ENCODE assay signal across 14 cellular contexts in genomic region chr17:67503184-67503583, GRCh38.
A peak's percentile ranks its signal among the peaks of the same experiment; 100 is the strongest.
DNase-seq lines count a peak whose midpoint lies in the region; ATAC-seq and TF ChIP-seq lines count a peak whose summit lies in the region.
"Had no signal": no experiment of that assay in that cellular context is flagged by ENCODE, and none has a peak within 500 bp of the region (broad histone marks: within the 10 kb centered on the region; RNA-seq: fewer than 3 reads in every experiment).

No MANE protein-coding gene starts in this region.

- no CpG with 5 or more reads among the region's 1 CpG for WGBS in H9 (ENCODE audit: extremely low coverage, insufficient read length, low lambda C conversion rate)

- H3K27me3 ChIP-seq in H9 (ENCODE audit: insufficient read depth, low read length) = no peaks in the 10 kb centered on the region

- no peaks in the 10 kb centered on the region for H4K20me1 ChIP-seq in H9 (ENCODE audit: control insufficient read depth, insufficient read depth, insufficient read length)

- H3K79me2 ChIP-seq in H9 (ENCODE audit: insufficient read depth, low read length) = peaks cover 8% of the 10 kb centered on the region; the same call in 1 of the 2 replicates

- no peaks in the 10 kb centered on the region for H3K23me2 ChIP-seq in H9 (ENCODE audit: insufficient read length, low read depth, low read length, poor library complexity, severe bottlenecking)

- H3K14ac ChIP-seq in H9 (ENCODE audit: insufficient read depth, low read length) = no peak overlapping the region

- H3K9ac ChIP-seq in H9 (ENCODE audit: extremely low read depth, insufficient read length, low read length) = no peak overlapping the region

- H3T11ph ChIP-seq in H9 (ENCODE audit: low read length) = no peak overlapping the region

- H3K27ac ChIP-seq in H9 (ENCODE audit: insufficient read length, low read depth, low read length) = no peak overlapping the region

- H3K23ac ChIP-seq in H9 (ENCODE audit: insufficient read length, low read depth, low read length) = no peak overlapping the region

- no peak overlapping the region for H4K91ac ChIP-seq in H9 (ENCODE audit: insufficient read length, low read depth, low read length)

- DNase-seq in activated CD4-positive, CD25-positive, alpha-beta regulatory T cell treated with anti-CD3 and anti-CD28 coated beads, Interleukin-2, amount 50 U/mL, for 72 hours = no peak
- peak; percentile 22 for DNase-seq in H9
- DNase-seq in lung microvascular endothelial cell (ENCODE audit: low read depth in 2 of 2) = peak; percentile 35 to 42
- DNase-seq in NCI-H1417 (lab: John Stamatoyannopoulos, UW) = no peak
- DNase-seq in NCI-H1048 (lab: John Stamatoyannopoulos, UW) = no peak
- no peak for DNase-seq in SHP77 (lab: John Stamatoyannopoulos, UW)
- DNase-seq: 8988T; activated CD8-positive, alpha-beta memory T cell treated with anti-CD3 and anti-CD28 coated beads, Interleukin-2, amount 50 U/mL, for 48 hours; DMS79 treated with DMSO at 0.1 percent for 48 hours; left ventricle myocardium superior; NCI-H748 treated with DMSO at 0.1 percent for 48 hours; T-helper 1 cell had no signal

- H3K4me1 ChIP-seq in H9 (ENCODE audit: insufficient read depth, low read length) = peaks cover 16% of the 10 kb centered on the region

- no peak for TF ChIP-seq CTCF in H9 (conservative IDR thresholded peaks at IDR 0.05)

- no peak overlapping the region for H2AFZ ChIP-seq in H9 (ENCODE audit: low read length)

- H3K4me3 Mint-ChIP-seq in H9 = no peak overlapping the region; a peak in 1 of 5 replicates
- peak overlapping the region; percentile 30 for H3K4me3 Mint-ChIP-seq in activated naive CD4-positive, alpha-beta T cell treated with anti-CD3 and anti-CD28 coated beads, Interleukin-2, amount 50 U/mL, for 24 hours

- H2BK120ac ChIP-seq in H9 (ENCODE audit: low read depth, low read length, poor library complexity, severe bottlenecking) = no peak overlapping the region

- peaks cover 8 to 11% (median 9%) of the 10 kb centered on the region in 3 experiments for H3K36me3 Mint-ChIP-seq in H9 (ENCODE audit: insufficient read depth in 1 of 3, low read depth in 3 of 3)
- H3K36me3 Mint-ChIP-seq in activated naive CD4-positive, alpha-beta T cell treated with anti-CD3 and anti-CD28 coated beads, Interleukin-2, amount 50 U/mL, for 24 hours = peaks cover 19% of the 10 kb centered on the region

- peak; percentile 55 to 75 for ATAC-seq in activated CD4-positive, CD25-positive, alpha-beta regulatory T cell treated with anti-CD3 and anti-CD28 coated beads, Interleukin-2, amount 50 U/mL, for 24 hours
- ATAC-seq: left ventricle myocardium superior had no signal

- no peaks in the 10 kb centered on the region for H3K27me3 Mint-ChIP-seq in H9 (ENCODE audit: low read depth)
- no peaks in the 10 kb centered on the region for H3K27me3 Mint-ChIP-seq in activated naive CD4-positive, alpha-beta T cell treated with anti-CD3 and anti-CD28 coated beads, Interleukin-2, amount 50 U/mL, for 24 hours

- no peak overlapping the region for H2BK12ac ChIP-seq in H9 (ENCODE audit: insufficient read length, low read depth, low read length)

- H2AK5ac ChIP-seq in H9 (ENCODE audit: insufficient read length, low read length) = no peak overlapping the region

- no peak overlapping the region for H4K5ac ChIP-seq in H9 (ENCODE audit: insufficient read length, low read depth, low read length)

- H3K4ac ChIP-seq in H9 (ENCODE audit: low read depth, low read length) = no peak overlapping the region

- no peak overlapping the region for H3K18ac ChIP-seq in H9 (ENCODE audit: insufficient read length, low read depth, low read length)

- H2BK20ac ChIP-seq in H9 (ENCODE audit: low read depth, low read length, poor library complexity, severe bottlenecking) = no peak overlapping the region

- H4K8ac ChIP-seq in H9 (replicated peaks; ENCODE audit: insufficient read length, low read depth, low read length) = no peak overlapping the region

- peaks cover 7% of the 10 kb centered on the region for H3K79me1 ChIP-seq in H9 (ENCODE audit: insufficient read depth, low read depth, low read length, poor library complexity, severe bottlenecking)

- H3K56ac ChIP-seq in H9 (ENCODE audit: insufficient read length, low read depth, low read length) = no peak overlapping the region

- H2BK5ac ChIP-seq in H9 (ENCODE audit: insufficient read length, low read length) = no peak overlapping the region

- peaks cover 9% of the 10 kb centered on the region in 2 experiments for H3K9me3 Mint-ChIP-seq in H9
- peaks cover 10% of the 10 kb centered on the region for H3K9me3 Mint-ChIP-seq in activated naive CD4-positive, alpha-beta T cell treated with anti-CD3 and anti-CD28 coated beads, Interleukin-2, amount 50 U/mL, for 24 hours

- H3K27ac Mint-ChIP-seq in H9 = peak overlapping the region in 2 of 3 experiments; percentile 50 to 89; a peak in 4 of 7 replicates
- H3K27ac Mint-ChIP-seq in activated naive CD4-positive, alpha-beta T cell treated with anti-CD3 and anti-CD28 coated beads, Interleukin-2, amount 50 U/mL, for 24 hours = peak overlapping the region; percentile 62

- no peak overlapping the region for H2BK15ac ChIP-seq in H9 (ENCODE audit: low read depth, low read length)

- no peak overlapping the region for H3K4me2 ChIP-seq in H9 (ENCODE audit: insufficient read depth, insufficient read length, low read length)

- H3K9me3 ChIP-seq in H9 (ENCODE audit: control insufficient read depth, low read depth, low read length) = no peaks in the 10 kb centered on the region

- H3K4me1 Mint-ChIP-seq in H9 = peaks cover 38 to 41% of the 10 kb centered on the region in 2 experiments
- H3K4me1 Mint-ChIP-seq in activated naive CD4-positive, alpha-beta T cell treated with anti-CD3 and anti-CD28 coated beads, Interleukin-2, amount 50 U/mL, for 24 hours = peaks cover 87% of the 10 kb centered on the region

Comparison
In these comparisons a context has a peak if more than half of its experiments do, and no peak if none do; other contexts are left out.
1. DNase-seq: peak in H9 (single experiment) and lung microvascular endothelial cell (2 of 2); none in activated CD4-positive, CD25-positive, alpha-beta regulatory T cell treated with anti-CD3 and anti-CD28 coated beads, Interleukin-2, amount 50 U/mL, for 72 hours (single experiment), NCI-H1417 (0 of 3), NCI-H1048 (single experiment) and SHP77 (0 of 2).